ENCODE assay signal across 24 cellular contexts in the genomic region with DNA sequence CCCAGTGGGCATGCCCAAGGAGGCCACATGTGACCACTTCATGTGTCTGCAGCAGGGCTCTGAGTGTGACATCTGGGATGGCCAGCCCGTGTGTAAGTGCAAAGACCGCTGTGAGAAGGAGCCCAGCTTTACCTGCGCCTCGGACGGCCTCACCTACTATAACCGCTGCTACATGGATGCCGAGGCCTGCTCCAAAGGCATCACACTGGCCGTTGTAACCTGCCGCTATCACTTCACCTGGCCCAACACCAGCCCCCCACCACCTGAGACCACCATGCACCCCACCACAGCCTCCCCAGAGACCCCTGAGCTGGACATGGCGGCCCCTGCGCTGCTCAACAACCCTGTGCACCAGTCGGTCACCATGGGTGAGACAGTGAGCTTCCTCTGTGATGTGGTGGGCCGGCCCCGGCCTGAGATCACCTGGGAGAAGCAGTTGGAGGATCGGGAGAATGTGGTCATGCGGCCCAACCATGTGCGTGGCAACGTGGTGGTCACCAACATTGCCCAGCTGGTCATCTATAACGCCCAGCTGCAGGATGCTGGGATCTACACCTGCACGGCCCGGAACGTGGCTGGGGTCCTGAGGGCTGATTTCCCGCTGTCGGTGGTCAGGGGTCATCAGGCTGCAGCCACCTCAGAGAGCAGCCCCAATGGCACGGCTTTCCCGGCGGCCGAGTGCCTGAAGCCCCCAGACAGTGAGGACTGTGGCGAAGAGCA. TPM values are rescaled to one million over a fixed set of nuclear protein-coding genes. Genes with fewer than 3 reads are reported as not detected.
"Had no signal": no experiment of that assay in that cellular context is flagged by ENCODE, and none has a peak within 500 bp of the region (broad histone marks: within the 10 kb centered on the region; RNA-seq: fewer than 3 reads in every experiment).

No MANE protein-coding gene starts in this region.

- H3K27ac ChIP-seq: body of pancreas, left lung, neutrophil, pancreas, psoas muscle, right atrium auricular region had no signal

- H3K9me3 Mint-ChIP-seq: activated naive CD8-positive, alpha-beta T cell treated with anti-CD3 and anti-CD28 coated beads, Interleukin-2, amount 50 U/mL, for 24 hours; activated T-helper 1 cell treated with anti-CD3 and anti-CD28 coated beads, Interleukin-12 subunit alpha, Interleukin-12 subunit beta, Interleukin-2, Interleukin-4 antibody, amounts not matched to agents 30 ng/mL and 10 ng/mL and 1 ng/mL, durations not matched to agents 14 hours and 24 hours and 36 hours; mesothelial cell of epicardium; naive thymus-derived CD8-positive, alpha-beta T cell; stimulated activated naive CD8-positive, alpha-beta T cell treated with anti-CD3 and anti-CD28 coated beads, Interleukin-15, Interleukin-2, amounts not matched to agents 100 ng/mL and 50 ng/mL, for 24 hours had no signal

- ATAC-seq: activated naive CD8-positive, alpha-beta T cell treated with anti-CD3 and anti-CD28 coated beads, Interleukin-2, amount 50 U/mL, for 24 hours; body of pancreas; gastroesophageal sphincter; left lung; naive thymus-derived CD8-positive, alpha-beta T cell; pancreas; psoas muscle had no signal

- H3K36me3 ChIP-seq: gastroesophageal sphincter, left lung, neutrophil, pancreas, right atrium auricular region, tibial nerve had no signal

- DNase-seq: activated CD4-positive, alpha-beta T cell treated with anti-CD3 and anti-CD28 coated beads for 4 hours; activated CD4-positive, alpha-beta T cell treated with anti-CD3 and anti-CD28 coated beads, Interleukin-2, amount 50 U/mL, for 48 hours; activated CD4-positive, CD25-positive, alpha-beta regulatory T cell; activated gamma-delta T cell; activated naive CD4-positive, alpha-beta T cell treated with anti-CD3 and anti-CD28 coated beads, Interleukin-2, amount 50 U/mL, for 16 hours; activated naive CD8-positive, alpha-beta T cell treated with anti-CD3 and anti-CD28 coated beads, Interleukin-2, amount 50 U/mL, for 24 hours; body of pancreas; left lung; naive thymus-derived CD8-positive, alpha-beta T cell; psoas muscle; stimulated activated CD4-positive, alpha-beta T cell treated with anti-CD3 and anti-CD28 coated beads, Interleukin-4, amount 100 ng/mL, for 4 hours; T1000 had no signal

- H3K4me3 ChIP-seq: body of pancreas, gastroesophageal sphincter, left lung, pancreas, psoas muscle, right atrium auricular region, tibial nerve had no signal

- H3K4me3 Mint-ChIP-seq: activated naive CD8-positive, alpha-beta T cell treated with anti-CD3 and anti-CD28 coated beads, Interleukin-2, amount 50 U/mL, for 24 hours; activated T-helper 1 cell treated with anti-CD3 and anti-CD28 coated beads, Interleukin-12 subunit alpha, Interleukin-12 subunit beta, Interleukin-2, Interleukin-4 antibody, amounts not matched to agents 30 ng/mL and 10 ng/mL and 1 ng/mL, durations not matched to agents 14 hours and 24 hours and 36 hours; mesothelial cell of epicardium; naive thymus-derived CD8-positive, alpha-beta T cell; stimulated activated naive CD8-positive, alpha-beta T cell treated with anti-CD3 and anti-CD28 coated beads, Interleukin-15, Interleukin-2, amounts not matched to agents 100 ng/mL and 50 ng/mL, for 24 hours had no signal

- H3K36me3 Mint-ChIP-seq: mesothelial cell of epicardium; naive thymus-derived CD8-positive, alpha-beta T cell had no signal

- H3K9me3 ChIP-seq: body of pancreas, gastroesophageal sphincter, left lung, neutrophil, pancreas, psoas muscle, right atrium auricular region, tibial nerve had no signal

- H3K27me3 ChIP-seq: body of pancreas, gastroesophageal sphincter, pancreas, right atrium auricular region, tibial nerve had no signal

- H3K27ac Mint-ChIP-seq: activated naive CD8-positive, alpha-beta T cell treated with anti-CD3 and anti-CD28 coated beads, Interleukin-2, amount 50 U/mL, for 24 hours; activated T-helper 1 cell treated with anti-CD3 and anti-CD28 coated beads, Interleukin-12 subunit alpha, Interleukin-12 subunit beta, Interleukin-2, Interleukin-4 antibody, amounts not matched to agents 30 ng/mL and 10 ng/mL and 1 ng/mL, durations not matched to agents 14 hours and 24 hours and 36 hours; mesothelial cell of epicardium; stimulated activated naive CD8-positive, alpha-beta T cell treated with anti-CD3 and anti-CD28 coated beads, Interleukin-15, Interleukin-2, amounts not matched to agents 100 ng/mL and 50 ng/mL, for 24 hours had no signal

- H3K4me1 ChIP-seq: left lung, pancreas had no signal

- H3K4me1 Mint-ChIP-seq: activated naive CD8-positive, alpha-beta T cell treated with anti-CD3 and anti-CD28 coated beads, Interleukin-2, amount 50 U/mL, for 24 hours had no signal

RNA-seq across cellular contexts. Expression of a gene that starts 4.4 kb away (rescaled TPM):
- total RNA-seq: activated T-helper 1 cell treated with anti-CD3 and anti-CD28 coated beads, Interleukin-12 subunit alpha, Interleukin-12 subunit beta, Interleukin-2, Interleukin-4 antibody, amounts not matched to agents 30 ng/mL and 10 ng/mL and 1 ng/mL, durations not matched to agents 14 hours and 24 hours and 36 hours; dermis microvascular lymphatic vessel endothelial cell; kidney epithelial cell; left lung; lung microvascular endothelial cell; naive thymus-derived CD8-positive, alpha-beta T cell; T-helper 1 cell treated with Interleukin-12 subunit alpha and Interleukin-12 subunit beta and Interleukin-4 antibody, amounts not matched to agents 30 ng/mL and 1 ng/mL, for 36 hours had no signal
- polyA plus RNA-seq: naive thymus-derived CD8-positive, alpha-beta T cell had no signal
